ENCODE assay signal across 7 cellular contexts in the genomic region with DNA sequence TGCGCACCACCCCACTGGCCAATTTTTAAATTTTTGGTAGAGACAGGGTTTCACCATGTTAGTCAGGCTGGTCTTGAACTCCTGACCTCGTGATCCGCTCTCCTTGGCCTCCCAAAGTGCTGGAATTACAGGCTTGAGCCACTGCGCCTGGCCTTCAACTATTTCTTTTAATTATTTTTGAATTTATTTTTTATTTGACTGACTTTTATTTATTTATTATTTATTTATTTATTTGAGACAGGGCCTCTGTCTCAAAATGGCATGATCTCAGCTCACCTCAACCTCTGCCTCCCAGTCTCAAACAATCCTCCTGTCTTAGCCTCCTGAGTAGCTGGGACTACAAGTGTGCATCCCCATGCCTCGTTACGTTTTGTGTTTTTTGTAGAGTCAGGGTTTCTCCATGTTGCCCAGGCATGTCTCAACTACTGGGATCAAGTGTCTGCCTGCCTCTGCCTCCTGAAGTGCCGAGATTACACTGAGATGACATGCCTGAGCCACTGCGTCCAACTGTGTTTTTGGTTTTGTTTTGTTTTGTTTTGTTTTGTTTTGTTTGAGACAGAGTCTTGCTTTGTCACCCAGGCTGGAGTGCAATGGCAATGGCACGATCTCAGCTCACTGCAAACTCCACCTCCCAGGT. TPM values are rescaled to one million over a fixed set of nuclear protein-coding genes. Genes with fewer than 3 reads are reported as not detected.
DNase-seq lines count a peak whose midpoint lies in the region; ATAC-seq and TF ChIP-seq lines count a peak whose summit lies in the region.
"Not testable (repeated sequence)": the region's sequence is repeated elsewhere in the genome, so short reads cannot be mapped to it uniquely, and the experiment has no call there.

No MANE protein-coding gene starts in this region.

- not testable (repeated sequence) for H3K4me3 Mint-ChIP-seq in H9; MCF 10A (ENCODE audit: unreplicated experiment); endodermal cell; stimulated activated effector memory CD8-positive, alpha-beta T cell treated with anti-CD3 and anti-CD28 coated beads, Interleukin-12 subunit alpha, Interleukin-12 subunit beta, amount 100 ng/mL, for 72 hours

- not testable (repeated sequence) for H3K36me3 Mint-ChIP-seq in H9 (ENCODE audit: insufficient read depth in 1 of 3, low read depth in 3 of 3); MCF 10A (ENCODE audit: insufficient read depth, unreplicated experiment); endodermal cell (ENCODE audit: low read depth); stimulated activated effector memory CD8-positive, alpha-beta T cell treated with anti-CD3 and anti-CD28 coated beads, Interleukin-12 subunit alpha, Interleukin-12 subunit beta, amount 100 ng/mL, for 72 hours

- H3K23ac ChIP-seq in H9 (ENCODE audit: insufficient read length, low read depth, low read length); neuronal stem cell (ENCODE audit: low read depth, low read length, poor library complexity): not testable (repeated sequence)

- not testable (repeated sequence) for H3K23me2 ChIP-seq in H9 (ENCODE audit: insufficient read length, low read depth, low read length, poor library complexity, severe bottlenecking)

- not testable (repeated sequence) for H3K4me2 ChIP-seq in H9 (ENCODE audit: insufficient read depth, insufficient read length, low read length); neuronal stem cell (ENCODE audit: insufficient read depth, low read length, poor library complexity, severe bottlenecking)

- H4K20me1 ChIP-seq in H9 (ENCODE audit: control insufficient read depth, insufficient read depth, insufficient read length): not testable (repeated sequence)

- not testable (repeated sequence) for H3K9ac ChIP-seq in H9 (ENCODE audit: extremely low read depth, insufficient read length, low read length); endodermal cell (ENCODE audit: extremely low read depth, low read length, poor library complexity, severe bottlenecking); neuronal stem cell (ENCODE audit: low read depth, low read length, poor library complexity)

- not testable (repeated sequence) for H4K8ac ChIP-seq in H9 (replicated peaks; ENCODE audit: insufficient read length, low read depth, low read length)
- H4K8ac ChIP-seq in neuronal stem cell (ENCODE audit: low read depth, low read length): peak overlapping the region; percentile 98

- not testable (repeated sequence) for H2BK5ac ChIP-seq in H9 (ENCODE audit: insufficient read length, low read length); neuronal stem cell (ENCODE audit: low read length)

- not testable (repeated sequence) for DNase-seq in H9; endodermal cell; esophagus squamous epithelium (lab: John Stamatoyannopoulos, UW); neuronal stem cell (ENCODE audit: low spot score); stimulated activated effector memory CD8-positive, alpha-beta T cell treated with anti-CD3 and anti-CD28 coated beads, Interleukin-12 subunit alpha, Interleukin-12 subunit beta, amount 100 ng/mL, for 72 hours (ENCODE audit: low spot score in 2 of 2)
- DNase-seq in NCI-H2171 treated with DMSO at 0.1 percent for 48 hours (lab: John Stamatoyannopoulos, UW) (peak; percentile 23), MCF 10A (ENCODE audit: unreplicated experiment) (peak; percentile 28)

- not testable (repeated sequence) for H3K4me1 ChIP-seq in H9 (ENCODE audit: insufficient read depth, low read length); endodermal cell (ENCODE audit: control insufficient read depth, insufficient read depth, low read length); neuronal stem cell (ENCODE audit: control insufficient read depth in 2 of 2, insufficient read depth in 1 of 2, low read depth in 1 of 2, low read length in 2 of 2)
- peaks cover 10 to 65% (median 22%) of the 10 kb centered on the region in 3 donors for H3K4me1 ChIP-seq in esophagus squamous epithelium

- H3K27me3 ChIP-seq in H9 (ENCODE audit: insufficient read depth, low read length); endodermal cell (ENCODE audit: control insufficient read depth, insufficient read depth, low read length, poor library complexity, severe bottlenecking); esophagus squamous epithelium; neuronal stem cell (ENCODE audit: control insufficient read depth in 3 of 3, insufficient read depth in 3 of 3, low read depth in 1 of 3, low read length in 3 of 3): not testable (repeated sequence)

- H3K36me3 ChIP-seq in endodermal cell (ENCODE audit: control insufficient read depth, insufficient read depth, low read length); esophagus squamous epithelium; neuronal stem cell (replicated peaks in 1 of 2; ENCODE audit: control insufficient read depth in 2 of 2, insufficient read depth in 2 of 2, low read length in 2 of 2): not testable (repeated sequence)

- no CpG with 5 or more reads among the region's 9 CpGs for WGBS in H9 (ENCODE audit: extremely low coverage, insufficient read length, low lambda C conversion rate)
- WGBS in endodermal cell (ENCODE audit: insufficient coverage in 1 of 2, insufficient read length in 1 of 2), 2 experiments: 89 to 90% methylated on average over 4 to 8 of the region's 9 CpGs
- WGBS in esophagus squamous epithelium, 2 donors: 68 to 72% methylated on average over 9 of the region's 9 CpGs
- WGBS in neuronal stem cell (ENCODE audit: extremely low coverage in 2 of 2, insufficient read length in 2 of 2, insufficient replicate concordance in 1 of 2), 2 donors: no CpG with 5 or more reads among the region's 9 CpGs

- TF ChIP-seq POLR2A in esophagus squamous epithelium (IDR thresholded peaks at IDR 0.05): not testable (repeated sequence)

- BruUV-seq in MCF 10A (replicated peaks; lab: Mats Ljungman, UMichigan): not testable (repeated sequence)

- H3K4me1 Mint-ChIP-seq in H9 (peaks cover 10 to 25% of the 10 kb centered on the region in 2 experiments; a peak in 3 of 4 replicates), MCF 10A (ENCODE audit: insufficient read depth, unreplicated experiment) (peaks cover 11% of the 10 kb centered on the region)
- not testable (repeated sequence) for H3K4me1 Mint-ChIP-seq in endodermal cell
- H3K4me1 Mint-ChIP-seq in stimulated activated effector memory CD8-positive, alpha-beta T cell treated with anti-CD3 and anti-CD28 coated beads, Interleukin-12 subunit alpha, Interleukin-12 subunit beta, amount 100 ng/mL, for 72 hours: peaks cover 16% of the 10 kb centered on the region

- not testable (repeated sequence) for H3K4ac ChIP-seq in H9 (ENCODE audit: low read depth, low read length); neuronal stem cell (ENCODE audit: low read length)

- not testable (repeated sequence) for H2BK20ac ChIP-seq in H9 (ENCODE audit: low read depth, low read length, poor library complexity, severe bottlenecking)

- not testable (repeated sequence) for H3K9me3 ChIP-seq in H9 (ENCODE audit: control insufficient read depth, low read depth, low read length); endodermal cell (ENCODE audit: control insufficient read depth, low read length); esophagus squamous epithelium; neuronal stem cell (replicated peaks in 1 of 2; ENCODE audit: control insufficient read depth in 2 of 2, insufficient read depth in 1 of 2, low read depth in 1 of 2, low read length in 2 of 2)

- not testable (repeated sequence) for H3K4me3 ChIP-seq in endodermal cell (ENCODE audit: low read length); esophagus squamous epithelium; neuronal stem cell (ENCODE audit: low read length in 2 of 2)

- not testable (repeated sequence) for ATAC-seq in stimulated activated effector memory CD8-positive, alpha-beta T cell treated with anti-CD3 and anti-CD28 coated beads, Interleukin-12 subunit alpha, Interleukin-12 subunit beta, amount 100 ng/mL, for 72 hours

- not testable (repeated sequence) for H3K27me3 Mint-ChIP-seq in H9 (ENCODE audit: low read depth); MCF 10A (ENCODE audit: insufficient read depth, unreplicated experiment); endodermal cell (ENCODE audit: insufficient read depth)

- not testable (repeated sequence) for H2BK120ac ChIP-seq in H9 (ENCODE audit: low read depth, low read length, poor library complexity, severe bottlenecking); neuronal stem cell (ENCODE audit: low read depth, low read length)

- not testable (repeated sequence) for H3T11ph ChIP-seq in H9 (ENCODE audit: low read length)

- H3K27ac ChIP-seq in H9 (ENCODE audit: insufficient read length, low read depth, low read length); endodermal cell (ENCODE audit: low read depth, low read length); neuronal stem cell (replicated peaks; ENCODE audit: low read length): not testable (repeated sequence)
- peak overlapping the region in 3 of 4 donors; percentile 72 to 83 (median 73) for H3K27ac ChIP-seq in esophagus squamous epithelium

- not testable (repeated sequence) for H4K91ac ChIP-seq in H9 (ENCODE audit: insufficient read length, low read depth, low read length); neuronal stem cell (ENCODE audit: low read depth, low read length, poor library complexity)

- H2BK12ac ChIP-seq in H9 (ENCODE audit: insufficient read length, low read depth, low read length); neuronal stem cell (ENCODE audit: low read length): not testable (repeated sequence)

- peak overlapping the region in 2 of 3 experiments; percentile 24 to 73; a peak in 4 of 7 replicates for H3K27ac Mint-ChIP-seq in H9
- peak overlapping the region; percentile 27 for H3K27ac Mint-ChIP-seq in MCF 10A (ENCODE audit: low read depth, unreplicated experiment)
- H3K27ac Mint-ChIP-seq in endodermal cell: peak overlapping the region; percentile 49
- H3K27ac Mint-ChIP-seq in stimulated activated effector memory CD8-positive, alpha-beta T cell treated with anti-CD3 and anti-CD28 coated beads, Interleukin-12 subunit alpha, Interleukin-12 subunit beta, amount 100 ng/mL, for 72 hours: peak overlapping the region; percentile 29

- H4K5ac ChIP-seq in H9 (ENCODE audit: insufficient read length, low read depth, low read length): not testable (repeated sequence)

- H2AK5ac ChIP-seq in H9 (ENCODE audit: insufficient read length, low read length); neuronal stem cell (ENCODE audit: low read depth, low read length): not testable (repeated sequence)

- not testable (repeated sequence) for H3K79me1 ChIP-seq in H9 (ENCODE audit: insufficient read depth, low read depth, low read length, poor library complexity, severe bottlenecking); neuronal stem cell (ENCODE audit: low read depth, low read length)

- H2BK15ac ChIP-seq in H9 (ENCODE audit: low read depth, low read length); neuronal stem cell (ENCODE audit: low read length): not testable (repeated sequence)

- H3K18ac ChIP-seq in H9 (ENCODE audit: insufficient read length, low read depth, low read length); neuronal stem cell (ENCODE audit: low read length): not testable (repeated sequence)

- not testable (repeated sequence) for H2AFZ ChIP-seq in H9 (ENCODE audit: low read length)
- peak overlapping the region; percentile 58 for H2AFZ ChIP-seq in neuronal stem cell (ENCODE audit: low read length)

- not testable (repeated sequence) for TF ChIP-seq CTCF in H9 (conservative IDR thresholded peaks at IDR 0.05); MCF 10A (IDR thresholded peaks at IDR 0.05; ENCODE audit: unreplicated experiment); endodermal cell (conservative IDR thresholded peaks at IDR 0.05); esophagus squamous epithelium (IDR thresholded peaks at IDR 0.05)

- not testable (repeated sequence) for H3K79me2 ChIP-seq in H9 (ENCODE audit: insufficient read depth, low read length)

- not testable (repeated sequence) for H3K14ac ChIP-seq in H9 (ENCODE audit: insufficient read depth, low read length); neuronal stem cell (ENCODE audit: low read length)

- not testable (repeated sequence) for H3K9me3 Mint-ChIP-seq in H9; MCF 10A (ENCODE audit: unreplicated experiment); endodermal cell; stimulated activated effector memory CD8-positive, alpha-beta T cell treated with anti-CD3 and anti-CD28 coated beads, Interleukin-12 subunit alpha, Interleukin-12 subunit beta, amount 100 ng/mL, for 72 hours

- POLR2A ChIA-PET in MCF 10A (lab: Yijun Ruan, JAX): interaction anchor here (0.7 to 1.8 kb wide), 4 partner anchors 11 to 31 kb away, joined by 3 read pairs; no protein-coding TSS in a partner anchor

- H3K56ac ChIP-seq in H9 (ENCODE audit: insufficient read length, low read depth, low read length): not testable (repeated sequence)

- CTCF ChIA-PET in MCF 10A (lab: Yijun Ruan, JAX): not testable (repeated sequence)

- intact Hi-C loops in MCF 10A (cut with micrococcal nuclease); esophagus squamous epithelium (cut with DNase I): not testable (repeated sequence)

RNA-seq across cellular contexts. Expression of a gene that starts 38.5 kb away (rescaled TPM):
- total RNA-seq in H9 (2021) (82.6 and 82.8 TPM in 2 replicates), MCF 10A (2022) (41.0 and 49.2 TPM in 2 replicates), endodermal cell (10 to 100 TPM; 37.8 to 78.4 TPM), esophagus squamous epithelium (10 to 100 TPM; 26.8 to 50.2 (median 33.4) TPM)
- polyA plus RNA-seq in endodermal cell (2013, experiment 1 of 2): 20.0 TPM
- polyA plus RNA-seq in endodermal cell (2013, experiment 2 of 2): 18.9 TPM
- 39.0 TPM for polyA plus RNA-seq in neuronal stem cell (2013, experiment 1 of 2)
- polyA plus RNA-seq in neuronal stem cell (2013, experiment 2 of 2): 36.3 TPM
